Comparison of ENCODE assay signal across 9 cellular contexts in genomic region chr3:11774296-11774877, GRCh38.
DNase-seq lines count a peak whose midpoint lies in the region; ATAC-seq and TF ChIP-seq lines count a peak whose summit lies in the region.
"Had no signal": no experiment of that assay in that cellular context is flagged by ENCODE, and none has a peak within 500 bp of the region (broad histone marks: within the 10 kb centered on the region; RNA-seq: fewer than 3 reads in every experiment).

No MANE protein-coding gene starts in this region.

- no peak for TF ChIP-seq EP300 in esophagus muscularis mucosa (IDR thresholded peaks at IDR 0.05)

- H3K9ac ChIP-seq in neural progenitor cell = no peak overlapping the region

- H3K36me3 ChIP-seq in esophagus muscularis mucosa (peaks cover 0 to 5% (median 2%) of the 10 kb centered on the region in 4 donors), neural progenitor cell (no peaks in the 10 kb centered on the region)

- ATAC-seq in activated naive CD8-positive, alpha-beta T cell treated with anti-CD3 and anti-CD28 coated beads, Interleukin-2, amount 50 U/mL, for 24 hours = no peak
- ATAC-seq in GM21717 (IDR thresholded peaks at IDR 0.05; ENCODE audit: unreplicated experiment) = no peak

- H3K36me3 Mint-ChIP-seq in neural progenitor cell = peaks cover under 1% of the 10 kb centered on the region
- peaks cover 3% of the 10 kb centered on the region for H3K36me3 Mint-ChIP-seq in activated naive CD8-positive, alpha-beta T cell treated with anti-CD3 and anti-CD28 coated beads, Interleukin-2, amount 50 U/mL, for 24 hours (ENCODE audit: low read depth)

- no peak overlapping the region for H3K4me2 ChIP-seq in neural progenitor cell

- peaks cover 14% of the 10 kb centered on the region for H3K4me1 Mint-ChIP-seq in neural progenitor cell
- H3K4me1 Mint-ChIP-seq in activated naive CD8-positive, alpha-beta T cell treated with anti-CD3 and anti-CD28 coated beads, Interleukin-2, amount 50 U/mL, for 24 hours = peaks cover 19% of the 10 kb centered on the region

- H3K4me3 ChIP-seq in esophagus muscularis mucosa = no peak overlapping the region
- H3K4me3 ChIP-seq in neural progenitor cell = no peak overlapping the region

- TF ChIP-seq CTCF in esophagus muscularis mucosa (IDR thresholded peaks at IDR 0.05) (peak; percentile 28 to 49 (median 29)), neural progenitor cell (IDR thresholded peaks at IDR 0.05) (peak; percentile 74)

- DNase-seq in NCI-H1092 treated with DMSO at 0.1 percent for 48 hours (lab: John Stamatoyannopoulos, UW) = peak; percentile 21
- DNase-seq in NCI-H1092 (lab: John Stamatoyannopoulos, UW) = no peak
- peak; percentile 71 for DNase-seq in OCI-M1 (lab: John Stamatoyannopoulos, UW)
- DNase-seq in esophagus muscularis mucosa (ENCODE audit: extremely low spot score) = no peak
- DNase-seq in neural progenitor cell (ENCODE audit: low spot score) = peak; percentile 79
- DNase-seq in activated naive CD8-positive, alpha-beta T cell treated with anti-CD3 and anti-CD28 coated beads, Interleukin-2, amount 50 U/mL, for 24 hours = no peak
- no peak for DNase-seq in effector CD8-positive, alpha-beta T cell (lab: John Stamatoyannopoulos, UW)

- no peak overlapping the region for H3K4me3 Mint-ChIP-seq in neural progenitor cell
- no peak overlapping the region for H3K4me3 Mint-ChIP-seq in activated naive CD8-positive, alpha-beta T cell treated with anti-CD3 and anti-CD28 coated beads, Interleukin-2, amount 50 U/mL, for 24 hours
- H3K4me3 Mint-ChIP-seq: T-helper 1 cell treated with Interleukin-12 subunit alpha and Interleukin-12 subunit beta and Interleukin-4 antibody, amounts not matched to agents 30 μg/mL and 1 μg/mL, for 36 hours had no signal

- H3K9me3 Mint-ChIP-seq in neural progenitor cell = no peaks in the 10 kb centered on the region
- H3K9me3 Mint-ChIP-seq in activated naive CD8-positive, alpha-beta T cell treated with anti-CD3 and anti-CD28 coated beads, Interleukin-2, amount 50 U/mL, for 24 hours = no peaks in the 10 kb centered on the region
- H3K9me3 Mint-ChIP-seq: T-helper 1 cell treated with Interleukin-12 subunit alpha and Interleukin-12 subunit beta and Interleukin-4 antibody, amounts not matched to agents 30 μg/mL and 1 μg/mL, for 36 hours had no signal

- no peak overlapping the region for H3K27ac Mint-ChIP-seq in neural progenitor cell
- no peak overlapping the region for H3K27ac Mint-ChIP-seq in activated naive CD8-positive, alpha-beta T cell treated with anti-CD3 and anti-CD28 coated beads, Interleukin-2, amount 50 U/mL, for 24 hours
- H3K27ac Mint-ChIP-seq: T-helper 1 cell treated with Interleukin-12 subunit alpha and Interleukin-12 subunit beta and Interleukin-4 antibody, amounts not matched to agents 30 μg/mL and 1 μg/mL, for 36 hours had no signal

- H3F3A ChIP-seq in neural progenitor cell (ENCODE audit: low read depth) = peaks cover 4% of the 10 kb centered on the region

- intact Hi-C loops in esophagus muscularis mucosa (cut with DNase I) = no loop called here

- TF ChIP-seq POLR2A in esophagus muscularis mucosa (IDR thresholded peaks at IDR 0.05; ENCODE audit: low read depth) = no peak

- no peaks in the 10 kb centered on the region for H3K27me3 Mint-ChIP-seq in neural progenitor cell (ENCODE audit: insufficient read depth, low read depth)
- H3K27me3 Mint-ChIP-seq in activated naive CD8-positive, alpha-beta T cell treated with anti-CD3 and anti-CD28 coated beads, Interleukin-2, amount 50 U/mL, for 24 hours = no peaks in the 10 kb centered on the region

- H3K4me1 ChIP-seq in esophagus muscularis mucosa (peaks cover 8 to 21% (median 13%) of the 10 kb centered on the region in 4 donors), neural progenitor cell (peaks cover 4% of the 10 kb centered on the region)

- no peaks in the 10 kb centered on the region for H4K20me1 ChIP-seq in neural progenitor cell (ENCODE audit: low read depth)

- H3K79me2 ChIP-seq in neural progenitor cell (ENCODE audit: low read depth) = no peaks in the 10 kb centered on the region

- no peaks in the 10 kb centered on the region for H3K27me3 ChIP-seq in esophagus muscularis mucosa
- no peaks in the 10 kb centered on the region for H3K27me3 ChIP-seq in neural progenitor cell

- H2AFZ ChIP-seq in neural progenitor cell (replicated peaks) = no peak overlapping the region

- H3K9me3 ChIP-seq in esophagus muscularis mucosa (no peaks in the 10 kb centered on the region), neural progenitor cell (ENCODE audit: low read depth) (no peaks in the 10 kb centered on the region)

- H3K27ac ChIP-seq in esophagus muscularis mucosa (replicated peaks in 1 of 4) = no peak overlapping the region
- H3K27ac ChIP-seq in neural progenitor cell = no peak overlapping the region

- 0% methylated on average over 1 of the region's 2 CpGs for WGBS in esophagus muscularis mucosa

Comparison
In these comparisons a context has a peak if more than half of its experiments do, and no peak if none do; other contexts are left out.
1. DNase-seq: peak in NCI-H1092 treated with DMSO at 0.1 percent for 48 hours (single experiment), OCI-M1 (single experiment) and neural progenitor cell (single experiment); none in NCI-H1092 (single experiment), esophagus muscularis mucosa (single experiment), activated naive CD8-positive, alpha-beta T cell treated with anti-CD3 and anti-CD28 coated beads, Interleukin-2, amount 50 U/mL, for 24 hours (single experiment) and effector CD8-positive, alpha-beta T cell (single experiment).